Comparison of ENCODE assay signal across 11 cellular contexts in genomic region chr11:35216962-35217667, GRCh38.
DNase-seq lines count a peak whose midpoint lies in the region; ATAC-seq and TF ChIP-seq lines count a peak whose summit lies in the region.
"Had no signal": no experiment of that assay in that cellular context is flagged by ENCODE, and none has a peak within 500 bp of the region (broad histone marks: within the 10 kb centered on the region; RNA-seq: fewer than 3 reads in every experiment).

No MANE protein-coding gene starts in this region.

- no peak overlapping the region for H3K4me3 Mint-ChIP-seq in stimulated activated naive CD8-positive, alpha-beta T cell treated with anti-CD3 and anti-CD28 coated beads, Interleukin-15, Interleukin-2, amounts not matched to agents 100 ng/mL and 50 ng/mL, for 24 hours
- no peak overlapping the region for H3K4me3 Mint-ChIP-seq in WTC11

- H3K36me3 ChIP-seq in transverse colon = peaks cover 0 to 14% (median 7%) of the 10 kb centered on the region in 4 donors

- CTCF ChIA-PET in WTC11 (lab: Charles Lee) = no interaction called here

- H3K4me3 ChIP-seq in transverse colon = no peak overlapping the region

- in situ Hi-C loops in transverse colon (cut with MboI; ENCODE audit: low pct_ligation_motif_present in 1 of 4, low pct_unique_long_range_greater_than_20kb in 1 of 4, low sequenced_read_pairs in 3 of 4) = no loop called here

- H3K4me1 ChIP-seq in transverse colon = peaks cover 0 to 10% (median 0%) of the 10 kb centered on the region in 4 donors

- H3K4me1 Mint-ChIP-seq in stimulated activated naive CD8-positive, alpha-beta T cell treated with anti-CD3 and anti-CD28 coated beads, Interleukin-15, Interleukin-2, amounts not matched to agents 100 ng/mL and 50 ng/mL, for 24 hours (ENCODE audit: low read depth) = peaks cover 55% of the 10 kb centered on the region
- H3K4me1 Mint-ChIP-seq in WTC11 = peaks cover 41% of the 10 kb centered on the region

- H3K27me3 Mint-ChIP-seq in stimulated activated naive CD8-positive, alpha-beta T cell treated with anti-CD3 and anti-CD28 coated beads, Interleukin-15, Interleukin-2, amounts not matched to agents 100 ng/mL and 50 ng/mL, for 24 hours = no peaks in the 10 kb centered on the region
- H3K27me3 Mint-ChIP-seq in WTC11 (ENCODE audit: low read depth) = no peaks in the 10 kb centered on the region

- peak overlapping the region; percentile 81 for H3K27ac Mint-ChIP-seq in stimulated activated naive CD8-positive, alpha-beta T cell treated with anti-CD3 and anti-CD28 coated beads, Interleukin-15, Interleukin-2, amounts not matched to agents 100 ng/mL and 50 ng/mL, for 24 hours
- 0 out of 2 replicates have a peak overlapping the region, but pooled peaks have one; percentile 10 for H3K27ac Mint-ChIP-seq in WTC11

- no peaks in the 10 kb centered on the region for H3K27me3 ChIP-seq in transverse colon

- POLR2A ChIA-PET in WTC11 (lab: Charles Lee) = no interaction called here

- TF ChIP-seq CTCF in WTC11 (IDR thresholded peaks at IDR 0.05) = no peak
- TF ChIP-seq CTCF in transverse colon (IDR thresholded peaks at IDR 0.05) = no peak

- H3K9me3 ChIP-seq in transverse colon = no peaks in the 10 kb centered on the region

- no peak for TF ChIP-seq EP300 in transverse colon (IDR thresholded peaks at IDR 0.05; ENCODE audit: low read depth)

- intact Hi-C loops in transverse colon (cut with DNase I; ENCODE audit: low total_unique reads) = no loop called here

- no peak overlapping the region for H3K27ac ChIP-seq in transverse colon

- WGBS in transverse colon (ENCODE audit: low coverage in 1 of 2), 2 donors = 67% methylated on average over 3 of the region's 3 CpGs

- H3K36me3 Mint-ChIP-seq in stimulated activated naive CD8-positive, alpha-beta T cell treated with anti-CD3 and anti-CD28 coated beads, Interleukin-15, Interleukin-2, amounts not matched to agents 100 ng/mL and 50 ng/mL, for 24 hours (ENCODE audit: low read depth) = peaks cover 97% of the 10 kb centered on the region
- no peaks in the 10 kb centered on the region for H3K36me3 Mint-ChIP-seq in WTC11

- TF ChIP-seq POLR2A in transverse colon (IDR thresholded peaks at IDR 0.05) = no peak

- H3K9me3 Mint-ChIP-seq in stimulated activated naive CD8-positive, alpha-beta T cell treated with anti-CD3 and anti-CD28 coated beads, Interleukin-15, Interleukin-2, amounts not matched to agents 100 ng/mL and 50 ng/mL, for 24 hours = no peaks in the 10 kb centered on the region
- no peaks in the 10 kb centered on the region for H3K9me3 Mint-ChIP-seq in WTC11

- no peak for ATAC-seq in stimulated activated naive CD8-positive, alpha-beta T cell treated with anti-CD3 and anti-CD28 coated beads, Interleukin-15, Interleukin-2, amounts not matched to agents 100 U/mL and 50 U/mL, for 24 hours
- ATAC-seq in WTC11 = no peak

- no peak for DNase-seq in stimulated activated naive CD8-positive, alpha-beta T cell treated with anti-CD3 and anti-CD28 coated beads, Interleukin-15, Interleukin-2, amounts not matched to agents 100 U/mL and 50 U/mL, for 24 hours
- DNase-seq in WTC11 (ENCODE audit: low spot score) (no peak), fibroblast of gingiva (ENCODE audit: low read depth) (peak; percentile 47), transverse colon (no peak), NCI-H1436 (lab: John Stamatoyannopoulos, UW) (no peak), hippocampal formation (lab: John Stamatoyannopoulos, UW) (no peak)
- no peak for DNase-seq in stimulated activated CD8-positive, alpha-beta memory T cell treated with anti-CD3 and anti-CD28 coated beads, Interleukin-4, amount 100 ng/mL, for 48 hours
- DNase-seq: Calu3, midbrain, RPMI8226 had no signal

TF ChIP-seq in WTC11, 78 proteins besides CTCF, POLR2A, EP300 and RAD21:
- TF ChIP-seq SMAD3 (CRISPR knock-in tag; IDR thresholded peaks at IDR 0.05; ENCODE audit: borderline replicate concordance) (no peak), ZNF121 (CRISPR knock-in tag; IDR thresholded peaks at IDR 0.05) (peak; percentile 86)
